ENCODE assay signal across 10 cellular contexts in the genomic region with DNA sequence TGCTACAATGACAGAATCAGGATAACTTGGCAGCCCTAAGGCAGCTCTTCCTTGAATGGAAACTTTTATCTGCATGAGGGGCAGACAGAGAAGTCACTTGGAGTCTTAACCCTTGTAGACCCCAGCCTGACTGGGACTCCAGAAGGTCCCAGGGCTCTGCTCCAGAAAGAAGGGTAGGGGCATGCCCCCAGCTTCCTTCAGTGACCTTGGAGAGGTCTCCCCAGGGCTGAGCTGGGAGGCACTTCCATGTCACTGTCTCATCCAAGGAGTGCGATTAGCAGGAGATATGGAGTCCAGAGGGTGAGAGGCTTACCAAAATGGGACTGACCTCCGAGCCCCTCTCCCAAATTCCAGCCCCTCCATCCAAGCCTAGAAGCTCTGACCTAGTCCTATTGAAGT. TPM values are rescaled to one million over a fixed set of nuclear protein-coding genes. Genes with fewer than 3 reads are reported as not detected.
DNase-seq lines count a peak whose midpoint lies in the region; ATAC-seq and TF ChIP-seq lines count a peak whose summit lies in the region.
"Had no signal": no experiment of that assay in that cellular context is flagged by ENCODE, and none has a peak within 500 bp of the region (broad histone marks: within the 10 kb centered on the region; RNA-seq: fewer than 3 reads in every experiment).

No MANE protein-coding gene starts in this region.

- peaks cover 13% of the 10 kb centered on the region for H3K36me3 Mint-ChIP-seq in natural killer cell treated with Interleukin-12 subunit alpha and Interleukin-12 subunit beta and Interleukin-15 and Interleukin-18, amount 100 ng/mL, for 72 hours
- no peaks in the 10 kb centered on the region for H3K36me3 Mint-ChIP-seq in natural killer cell
- peaks cover 48% of the 10 kb centered on the region for H3K36me3 Mint-ChIP-seq in activated naive CD8-positive, alpha-beta T cell treated with anti-CD3 and anti-CD28 coated beads, Interleukin-2, amount 10 ng/mL, durations not matched to agents 7 days and 5 days
- H3K36me3 Mint-ChIP-seq: mesothelial cell of epicardium had no signal

- H3K27me3 Mint-ChIP-seq in natural killer cell treated with Interleukin-12 subunit alpha and Interleukin-12 subunit beta and Interleukin-15 and Interleukin-18, amount 100 ng/mL, for 72 hours = no peaks in the 10 kb centered on the region
- no peaks in the 10 kb centered on the region for H3K27me3 Mint-ChIP-seq in natural killer cell (ENCODE audit: low read depth in 2 of 2)
- no peaks in the 10 kb centered on the region for H3K27me3 Mint-ChIP-seq in activated naive CD8-positive, alpha-beta T cell treated with anti-CD3 and anti-CD28 coated beads, Interleukin-2, amount 10 ng/mL, durations not matched to agents 7 days and 5 days

- no peak for ATAC-seq in natural killer cell treated with Interleukin-12 subunit alpha and Interleukin-12 subunit beta and Interleukin-15 and Interleukin-18, amount 100 ng/mL, for 72 hours
- ATAC-seq in natural killer cell = no peak
- no peak for ATAC-seq in activated naive CD8-positive, alpha-beta T cell treated with anti-CD3 and anti-CD28 coated beads, Interleukin-2, amount 10 ng/mL, durations not matched to agents 7 days and 5 days (ENCODE audit: low read depth)

- peaks cover 47 to 56% of the 10 kb centered on the region in 2 donors for H3K4me1 Mint-ChIP-seq in natural killer cell treated with Interleukin-12 subunit alpha and Interleukin-12 subunit beta and Interleukin-15 and Interleukin-18, amount 100 ng/mL, for 72 hours (ENCODE audit: low read depth in 2 of 2)
- peaks cover 45 to 49% of the 10 kb centered on the region in 2 donors for H3K4me1 Mint-ChIP-seq in natural killer cell
- H3K4me1 Mint-ChIP-seq in activated naive CD8-positive, alpha-beta T cell treated with anti-CD3 and anti-CD28 coated beads, Interleukin-2, amount 10 ng/mL, durations not matched to agents 7 days and 5 days = peaks cover 61% of the 10 kb centered on the region

- no peak overlapping the region for H3K4me3 Mint-ChIP-seq in natural killer cell treated with Interleukin-12 subunit alpha and Interleukin-12 subunit beta and Interleukin-15 and Interleukin-18, amount 100 ng/mL, for 72 hours
- H3K4me3 Mint-ChIP-seq in natural killer cell = no peak overlapping the region
- H3K4me3 Mint-ChIP-seq in activated naive CD8-positive, alpha-beta T cell treated with anti-CD3 and anti-CD28 coated beads, Interleukin-2, amount 10 ng/mL, durations not matched to agents 7 days and 5 days = peak overlapping the region; percentile 57
- H3K4me3 Mint-ChIP-seq: mesothelial cell of epicardium had no signal

- peaks cover 16 to 26% of the 10 kb centered on the region in 2 donors for H3K4me1 ChIP-seq in muscle layer of duodenum (ENCODE audit: control insufficient read depth in 1 of 2, insufficient read depth in 2 of 2, low read length in 2 of 2)

- H3K4me3 ChIP-seq in muscle layer of duodenum (ENCODE audit: low read depth in 1 of 2, low read length in 2 of 2) = no peak overlapping the region

- peak overlapping the region; percentile 19 to 99 for H3K27ac Mint-ChIP-seq in natural killer cell treated with Interleukin-12 subunit alpha and Interleukin-12 subunit beta and Interleukin-15 and Interleukin-18, amount 100 ng/mL, for 72 hours
- peak overlapping the region in 1 of 2 donors; percentile 1 for H3K27ac Mint-ChIP-seq in natural killer cell
- peak overlapping the region; percentile 99 for H3K27ac Mint-ChIP-seq in activated naive CD8-positive, alpha-beta T cell treated with anti-CD3 and anti-CD28 coated beads, Interleukin-2, amount 10 ng/mL, durations not matched to agents 7 days and 5 days
- H3K27ac Mint-ChIP-seq: mesothelial cell of epicardium had no signal

- no peaks in the 10 kb centered on the region for H3K27me3 ChIP-seq in muscle layer of duodenum (ENCODE audit: low read depth, low read length)

- H3K9me3 Mint-ChIP-seq in natural killer cell treated with Interleukin-12 subunit alpha and Interleukin-12 subunit beta and Interleukin-15 and Interleukin-18, amount 100 ng/mL, for 72 hours = no peaks in the 10 kb centered on the region
- H3K9me3 Mint-ChIP-seq in natural killer cell = no peaks in the 10 kb centered on the region
- no peaks in the 10 kb centered on the region for H3K9me3 Mint-ChIP-seq in activated naive CD8-positive, alpha-beta T cell treated with anti-CD3 and anti-CD28 coated beads, Interleukin-2, amount 10 ng/mL, durations not matched to agents 7 days and 5 days
- H3K9me3 Mint-ChIP-seq: mesothelial cell of epicardium had no signal

- intact Hi-C loops in natural killer cell (cut with micrococcal nuclease) = no loop called here

- TF ChIP-seq CTCF in natural killer cell (IDR thresholded peaks at IDR 0.05) = no peak

- POLR2A ChIA-PET in activated naive CD8-positive, alpha-beta T cell treated with anti-CD3 and anti-CD28 coated beads, Interleukin-2, amount 10 ng/mL, durations not matched to agents 7 days and 5 days (lab: Charles Lee) = interaction anchor here (1.1 to 1.5 kb wide), 2 partner anchors 9 to 14 kb away, joined by 3 to 4 read pairs; no protein-coding TSS in a partner anchor

- no peaks in the 10 kb centered on the region for H3K9me3 ChIP-seq in muscle layer of duodenum (ENCODE audit: control insufficient read depth in 1 of 2, low read length in 2 of 2)

- H3K27ac ChIP-seq in muscle layer of duodenum (ENCODE audit: low read length) = peak overlapping the region; percentile 19

- peak; percentile 22 for DNase-seq in natural killer cell treated with Interleukin-12 subunit alpha and Interleukin-12 subunit beta and Interleukin-15 and Interleukin-18, amount 100 ng/mL, for 72 hours (ENCODE audit: low spot score)
- DNase-seq in natural killer cell (no peak), NCI-H446 (lab: John Stamatoyannopoulos, UW) (no peak), NCI-H2081 treated with DMSO at 0.1 percent for 48 hours (lab: John Stamatoyannopoulos, UW) (no peak), NCI-H1694 treated with DMSO at 0.1 percent for 48 hours (lab: John Stamatoyannopoulos, UW) (no peak), NCI-H2107 (lab: John Stamatoyannopoulos, UW) (no peak)
- no peak for DNase-seq in activated naive CD8-positive, alpha-beta T cell treated with anti-CD3 and anti-CD28 coated beads, Interleukin-2, amount 10 ng/mL, durations not matched to agents 7 days and 5 days
- DNase-seq: cortex of kidney had no signal

- H3K36me3 ChIP-seq in muscle layer of duodenum (ENCODE audit: control insufficient read depth in 1 of 2, insufficient read depth in 2 of 2, low read length in 2 of 2) = no peaks in the 10 kb centered on the region

RNA-seq across cellular contexts. Expression of gene NLRC5, which starts 3.4 kb away (rescaled TPM):
- total RNA-seq in natural killer cell treated with Interleukin-12 subunit alpha and Interleukin-12 subunit beta and Interleukin-15 and Interleukin-18, amount 100 ng/mL, for 72 hours = 100 to 1,000 TPM; 190 to 316 TPM
- 100 to 1,000 TPM; 320 to 563 (median 535) TPM for total RNA-seq in natural killer cell
- 100 to 1,000 TPM; 401 to 414 TPM for total RNA-seq in activated naive CD8-positive, alpha-beta T cell treated with anti-CD3 and anti-CD28 coated beads, Interleukin-2, amount 10 ng/mL, durations not matched to agents 7 days and 5 days

RNA-seq across cellular contexts. Expression of gene CETP, which starts 24.2 kb away (rescaled TPM):
- total RNA-seq in natural killer cell treated with Interleukin-12 subunit alpha and Interleukin-12 subunit beta and Interleukin-15 and Interleukin-18, amount 100 ng/mL, for 72 hours = not detected
- total RNA-seq in natural killer cell = under 1 TPM in 1 of 3 donors, not detected in 2; 0.14 TPM
- total RNA-seq in activated naive CD8-positive, alpha-beta T cell treated with anti-CD3 and anti-CD28 coated beads, Interleukin-2, amount 10 ng/mL, durations not matched to agents 7 days and 5 days = not detected

RNA-seq across cellular contexts. Expression of gene HERPUD1, which starts 54.0 kb away (rescaled TPM):
- 100 to 1,000 TPM; 127 to 141 TPM for total RNA-seq in natural killer cell treated with Interleukin-12 subunit alpha and Interleukin-12 subunit beta and Interleukin-15 and Interleukin-18, amount 100 ng/mL, for 72 hours
- 100 to 1,000 TPM; 181 to 266 (median 243) TPM for total RNA-seq in natural killer cell
- total RNA-seq in activated naive CD8-positive, alpha-beta T cell treated with anti-CD3 and anti-CD28 coated beads, Interleukin-2, amount 10 ng/mL, durations not matched to agents 7 days and 5 days = 100 to 1,000 TPM; 134 to 157 TPM
